ENCODE assay signal across 10 cellular contexts in genomic region chr1:201945863-201946223, GRCh38. TPM values are rescaled to one million over a fixed set of nuclear protein-coding genes. Genes with fewer than 3 reads are reported as not detected.
DNase-seq lines count a peak whose midpoint lies in the region; FAIRE-seq and TF ChIP-seq lines count a peak whose summit lies in the region.
"Had no signal": no experiment of that assay in that cellular context is flagged by ENCODE, and none has a peak within 500 bp of the region (broad histone marks: within the 10 kb centered on the region; RNA-seq: fewer than 3 reads in every experiment).

No MANE protein-coding gene starts in this region.

- no peaks in the 10 kb centered on the region for H3K36me3 ChIP-seq in astrocyte (ENCODE audit: insufficient read depth, low read length)

- peak overlapping the region; percentile 81 for H2AFZ ChIP-seq in astrocyte (ENCODE audit: low read depth, low read length)

- H3K4me1 ChIP-seq in astrocyte (ENCODE audit: insufficient read depth, low read length) = peaks cover 26% of the 10 kb centered on the region

- H3K4me3 ChIP-seq in AG10803 (ENCODE audit: low read length) (peak overlapping the region; percentile 89), astrocyte (ENCODE audit: insufficient read depth, low read depth, low read length) (peak overlapping the region; percentile 56), iPS-11a (ENCODE audit: low read depth, low read length) (peak overlapping the region; percentile 41)

- no peaks in the 10 kb centered on the region for H3K27me3 ChIP-seq in astrocyte (ENCODE audit: insufficient read depth, low read length)

- no peak for TF ChIP-seq CTCF in AG10803 (conservative IDR thresholded peaks at IDR 0.05; ENCODE audit: low read length)
- no peak for TF ChIP-seq CTCF in astrocyte (IDR thresholded peaks at IDR 0.05; ENCODE audit: insufficient read depth, low read depth, low read length)
- TF ChIP-seq CTCF in progenitor cell of endocrine pancreas (IDR thresholded peaks at IDR 0.05; ENCODE audit: unreplicated experiment) = no peak

- no peaks in the 10 kb centered on the region for H4K20me1 ChIP-seq in astrocyte (ENCODE audit: insufficient read depth, low read length)

- H3K9me3 ChIP-seq in astrocyte (ENCODE audit: insufficient read depth, low read depth, low read length) = no peaks in the 10 kb centered on the region

- H3K27ac Mint-ChIP-seq in astrocyte (ENCODE audit: unreplicated experiment) (peak overlapping the region; percentile 94), progenitor cell of endocrine pancreas (no peak overlapping the region)

- peak overlapping the region; percentile 55 for H3K9ac ChIP-seq in astrocyte (ENCODE audit: low read length)

- H3K4me3 Mint-ChIP-seq in astrocyte (ENCODE audit: unreplicated experiment) (peak overlapping the region; percentile 91), progenitor cell of endocrine pancreas (ENCODE audit: low read depth) (peak overlapping the region; percentile 73)

- H3K9me3 Mint-ChIP-seq in astrocyte (ENCODE audit: unreplicated experiment) = peaks cover 3% of the 10 kb centered on the region
- H3K9me3 Mint-ChIP-seq in progenitor cell of endocrine pancreas (ENCODE audit: low read depth) = no peaks in the 10 kb centered on the region

- H3K4me2 ChIP-seq in astrocyte (ENCODE audit: low read length) = peak overlapping the region; percentile 90

- FAIRE-seq in astrocyte (lab: Jason Lieb, UNC) = no peak

- peaks cover 6% of the 10 kb centered on the region for H3K36me3 Mint-ChIP-seq in astrocyte (ENCODE audit: low read depth, unreplicated experiment)
- no peaks in the 10 kb centered on the region for H3K36me3 Mint-ChIP-seq in progenitor cell of endocrine pancreas (ENCODE audit: insufficient read depth)

- H3K4me1 Mint-ChIP-seq in astrocyte (ENCODE audit: low read depth, unreplicated experiment) = peaks cover 49% of the 10 kb centered on the region
- H3K4me1 Mint-ChIP-seq in progenitor cell of endocrine pancreas (ENCODE audit: low read depth) = peaks cover 16% of the 10 kb centered on the region

- H3K27me3 Mint-ChIP-seq in astrocyte (ENCODE audit: low read depth, unreplicated experiment) (peaks cover 11% of the 10 kb centered on the region), progenitor cell of endocrine pancreas (peaks cover 43% of the 10 kb centered on the region)

- H3K79me2 ChIP-seq in astrocyte (ENCODE audit: insufficient read depth, low read length) = no peaks in the 10 kb centered on the region

- no peak overlapping the region for H3K27ac ChIP-seq in astrocyte (ENCODE audit: low read depth, low read length)

- DNase-seq in AG10803 (ENCODE audit: low read depth) (no peak), astrocyte (ENCODE audit: low read depth) (no peak), progenitor cell of endocrine pancreas (ENCODE audit: low spot score, unreplicated experiment) (no peak), NCI-H2171 (lab: John Stamatoyannopoulos, UW) (no peak), kidney tubule cell (ENCODE audit: low spot score) (no peak), NCI-H526 treated with DMSO at 0.1 percent for 48 hours (lab: John Stamatoyannopoulos, UW) (no peak)
- DNase-seq in stimulated activated naive CD4-positive, alpha-beta T cell (lab: John Stamatoyannopoulos, UW) = no peak
- DNase-seq: NCI-H1694 had no signal

RNA-seq across cellular contexts. Expression of gene LMOD1, which starts 0.5 kb away (rescaled TPM):
- total RNA-seq in astrocyte (13.2 and 14.9 TPM in 2 replicates), progenitor cell of endocrine pancreas (0.41 and 0.62 TPM in 2 replicates)
- total RNA-seq: T-helper 1 cell treated with Interleukin-12 subunit alpha and Interleukin-12 subunit beta and Interleukin-4 antibody, amounts not matched to agents 30 ng/mL and 1 ng/mL, for 36 hours had no signal

RNA-seq across cellular contexts. Expression of gene TIMM17A, which starts 9.5 kb away (rescaled TPM):
- 130 and 139 TPM in 2 replicates for total RNA-seq in astrocyte
- total RNA-seq in progenitor cell of endocrine pancreas = 43.5 and 49.5 TPM in 2 replicates

RNA-seq across cellular contexts. Expression of gene RNPEP, which starts 36.6 kb away (rescaled TPM):
- 65.8 and 68.9 TPM in 2 replicates for total RNA-seq in astrocyte
- total RNA-seq in progenitor cell of endocrine pancreas = 54.7 and 59.5 TPM in 2 replicates

RNA-seq across cellular contexts. Expression of gene SHISA4, which starts 57.1 kb away (rescaled TPM):
- total RNA-seq in astrocyte = 9.8 and 10.1 TPM in 2 replicates
- total RNA-seq in progenitor cell of endocrine pancreas = 6.6 and 7.4 TPM in 2 replicates
